Comparison of ENCODE assay signal across 17 cellular contexts in genomic region chr14:105073720-105074600, GRCh38. TPM values are rescaled to one million over a fixed set of nuclear protein-coding genes. Genes with fewer than 3 reads are reported as not detected.
"Had no signal": no experiment of that assay in that cellular context is flagged by ENCODE, and none has a peak within 500 bp of the region (broad histone marks: within the 10 kb centered on the region; RNA-seq: fewer than 3 reads in every experiment).

No MANE protein-coding gene starts in this region.

- H3K27ac Mint-ChIP-seq: activated naive CD4-positive, alpha-beta T cell treated with anti-CD3 and anti-CD28 coated beads, Interleukin-2, amount 50 U/mL, for 24 hours; activated T-helper 2 cell treated with anti-CD3 and anti-CD28 coated beads, Interferon-gamma antibody, Interleukin-2, Interleukin-4, amounts not matched to agents 10 μg/mL and 5 μg/mL and 100 μg/mL, durations not matched to agents 14 hours and 24 hours and 36 hours; natural killer cell; T-helper 1 cell treated with Interleukin-12 subunit alpha and Interleukin-12 subunit beta and Interleukin-4 antibody, amounts not matched to agents 30 μg/mL and 1 μg/mL, for 36 hours had no signal

- H3K36me3 Mint-ChIP-seq: activated naive CD4-positive, alpha-beta T cell treated with anti-CD3 and anti-CD28 coated beads, Interleukin-2, amount 50 U/mL, for 24 hours; natural killer cell had no signal

- DNase-seq: activated CD4-positive, alpha-beta T cell treated with anti-CD3 and anti-CD28 coated beads, Interleukin-2, amount 10 ng/mL, durations not matched to agents 7 days and 5 days; activated CD4-positive, CD25-positive, alpha-beta regulatory T cell; activated CD8-positive, alpha-beta memory T cell treated with anti-CD3 and anti-CD28 coated beads for 24 hours; glutamatergic neuron; lower lobe of right lung; natural killer cell; occipital lobe; stimulated activated CD4-positive, alpha-beta T cell treated with anti-CD3 and anti-CD28 coated beads, Interleukin-2, amount 100 ng/mL, for 48 hours; stomach; uterus had no signal

- H3K27me3 Mint-ChIP-seq: activated naive CD4-positive, alpha-beta T cell treated with anti-CD3 and anti-CD28 coated beads, Interleukin-2, amount 50 U/mL, for 24 hours had no signal

- H3K4me3 ChIP-seq: ascending aorta, esophagus muscularis mucosa, lower lobe of right lung, stomach, uterus had no signal

- ATAC-seq: natural killer cell had no signal

- H3K36me3 ChIP-seq: ascending aorta, esophagus muscularis mucosa, lower lobe of right lung, stomach, uterus had no signal

- H3K4me3 Mint-ChIP-seq: activated CD4-positive, alpha-beta T cell treated with anti-CD3 and anti-CD28 coated beads, Interleukin-2, amount 10 ng/mL, durations not matched to agents 7 days and 5 days; activated naive CD4-positive, alpha-beta T cell treated with anti-CD3 and anti-CD28 coated beads, Interleukin-2, amount 50 U/mL, for 24 hours; natural killer cell; T-helper 1 cell treated with Interleukin-12 subunit alpha and Interleukin-12 subunit beta and Interleukin-4 antibody, amounts not matched to agents 30 μg/mL and 1 μg/mL, for 36 hours had no signal

- H3K9me3 Mint-ChIP-seq: activated CD4-positive, alpha-beta T cell treated with anti-CD3 and anti-CD28 coated beads, Interleukin-2, amount 10 ng/mL, durations not matched to agents 7 days and 5 days; activated naive CD4-positive, alpha-beta T cell treated with anti-CD3 and anti-CD28 coated beads, Interleukin-2, amount 50 U/mL, for 24 hours; activated T-helper 2 cell treated with anti-CD3 and anti-CD28 coated beads, Interferon-gamma antibody, Interleukin-2, Interleukin-4, amounts not matched to agents 10 μg/mL and 5 μg/mL and 100 μg/mL, durations not matched to agents 14 hours and 24 hours and 36 hours; natural killer cell; T-helper 1 cell treated with Interleukin-12 subunit alpha and Interleukin-12 subunit beta and Interleukin-4 antibody, amounts not matched to agents 30 μg/mL and 1 μg/mL, for 36 hours had no signal

- H3K9me3 ChIP-seq: ascending aorta, esophagus muscularis mucosa, lower lobe of right lung, stomach, uterus had no signal

- H3K27ac ChIP-seq: ascending aorta, esophagus muscularis mucosa, lower lobe of right lung, stomach, uterus had no signal

RNA-seq across cellular contexts. Expression of gene GPR132, which starts 8.7 kb away (rescaled TPM):
- total RNA-seq: ascending aorta, bronchial epithelial cell, fibroblast of villous mesenchyme had no signal
